In genomic region chr11:114280696-114281095, GRCh38 we compare ENCODE assay signal across 8 cellular contexts. TPM values are rescaled to one million over a fixed set of nuclear protein-coding genes. Genes with fewer than 3 reads are reported as not detected.
DNase-seq lines count a peak whose midpoint lies in the region; ATAC-seq and TF ChIP-seq lines count a peak whose summit lies in the region.

No MANE protein-coding gene starts in this region.

- peak overlapping the region in 2 of 3 donors; percentile 50 to 61 for H3K9ac ChIP-seq in skeletal muscle tissue (ENCODE audit: low read depth in 1 of 3, low read length in 3 of 3)

- H3K27me3 ChIP-seq in left ventricle myocardium inferior (ENCODE audit: low read depth) (peaks cover 10% of the 10 kb centered on the region), skeletal muscle tissue (ENCODE audit: control insufficient read depth in 3 of 3, insufficient read depth in 3 of 3, low read length in 3 of 3) (no peaks in the 10 kb centered on the region)

- H3K36me3 ChIP-seq in left ventricle myocardium inferior (no peaks in the 10 kb centered on the region), skeletal muscle tissue (ENCODE audit: control insufficient read depth in 3 of 3, insufficient read depth in 3 of 3, low read length in 3 of 3) (no peaks in the 10 kb centered on the region)

- no peak overlapping the region for H3K4me3 Mint-ChIP-seq in activated naive CD4-positive, alpha-beta T cell treated with anti-CD3 and anti-CD28 coated beads, Interleukin-2, amount 10 ng/mL, durations not matched to agents 7 days and 5 days

- H3K4me3 ChIP-seq in WI38 (ENCODE audit: low read depth, low read length), result no peak overlapping the region
- H3K4me3 ChIP-seq in left ventricle myocardium inferior, result no peak overlapping the region
- peak overlapping the region in 1 of 3 donors; percentile 6 for H3K4me3 ChIP-seq in skeletal muscle tissue (ENCODE audit: low read length in 3 of 3)

- peak; percentile 48 for DNase-seq in activated naive CD4-positive, alpha-beta T cell treated with anti-CD3 and anti-CD28 coated beads, Interleukin-2, amount 10 ng/mL, durations not matched to agents 7 days and 5 days
- DNase-seq in activated naive CD4-positive, alpha-beta T cell treated with Interleukin-2 at 50 U/mL for 16 hours, result no peak
- DNase-seq in NCI-H2029 (lab: John Stamatoyannopoulos, UW), result peak; percentile 65
- peak; percentile 48 for DNase-seq in left ventricle myocardium inferior
- no peak for DNase-seq in NCI-H187 treated with DMSO at 0.1 percent for 48 hours (lab: John Stamatoyannopoulos, UW)

- H3K9me3 Mint-ChIP-seq in activated naive CD4-positive, alpha-beta T cell treated with anti-CD3 and anti-CD28 coated beads, Interleukin-2, amount 10 ng/mL, durations not matched to agents 7 days and 5 days, result no peaks in the 10 kb centered on the region

- peaks cover 23% of the 10 kb centered on the region for H3K27me3 Mint-ChIP-seq in activated naive CD4-positive, alpha-beta T cell treated with anti-CD3 and anti-CD28 coated beads, Interleukin-2, amount 10 ng/mL, durations not matched to agents 7 days and 5 days

- peak; percentile 64 for TF ChIP-seq CTCF in WI38 (IDR thresholded peaks at IDR 0.05; ENCODE audit: low read depth, low read length)
- TF ChIP-seq CTCF in left ventricle myocardium inferior (IDR thresholded peaks at IDR 0.05; ENCODE audit: borderline replicate concordance), result peak; percentile 71

- H3K9me3 ChIP-seq in left ventricle myocardium inferior (replicated peaks) (no peaks in the 10 kb centered on the region), skeletal muscle tissue (ENCODE audit: control insufficient read depth in 3 of 3, low read length in 3 of 3) (no peaks in the 10 kb centered on the region)

- peaks cover 25% of the 10 kb centered on the region for H3K4me1 ChIP-seq in left ventricle myocardium inferior
- peaks cover 13 to 25% (median 14%) of the 10 kb centered on the region in 3 donors for H3K4me1 ChIP-seq in skeletal muscle tissue (ENCODE audit: control insufficient read depth in 3 of 3, insufficient read depth in 3 of 3, low read length in 3 of 3)

- H3K27ac ChIP-seq in left ventricle myocardium inferior (replicated peaks), result peak overlapping the region; percentile 4
- H3K27ac ChIP-seq in skeletal muscle tissue (ENCODE audit: low read depth, low read length), result peak overlapping the region; percentile 31

- H3K4me1 Mint-ChIP-seq in activated naive CD4-positive, alpha-beta T cell treated with anti-CD3 and anti-CD28 coated beads, Interleukin-2, amount 10 ng/mL, durations not matched to agents 7 days and 5 days, result no peaks in the 10 kb centered on the region

- no peak overlapping the region for H3K27ac Mint-ChIP-seq in activated naive CD4-positive, alpha-beta T cell treated with anti-CD3 and anti-CD28 coated beads, Interleukin-2, amount 10 ng/mL, durations not matched to agents 7 days and 5 days

- intact Hi-C loops in left ventricle myocardium inferior (cut with micrococcal nuclease), result no loop called here

- CTCF ChIA-PET in activated naive CD4-positive, alpha-beta T cell treated with anti-CD3 and anti-CD28 coated beads, Interleukin-2, amount 10 ng/mL, durations not matched to agents 7 days and 5 days (lab: Charles Lee), result interaction anchor here (0.5 to 1.6 kb wide), 7 partner anchors 9 to 1329 kb away, joined by 3 to 11 read pairs (median 4); no protein-coding TSS in a partner anchor

- no peaks in the 10 kb centered on the region for H3K36me3 Mint-ChIP-seq in activated naive CD4-positive, alpha-beta T cell treated with anti-CD3 and anti-CD28 coated beads, Interleukin-2, amount 10 ng/mL, durations not matched to agents 7 days and 5 days

- no peak for ATAC-seq in HG03095 (IDR thresholded peaks at IDR 0.05; ENCODE audit: unreplicated experiment)

RNA-seq across cellular contexts. Expression of gene NNMT, which starts 15.5 kb away (rescaled TPM):
- total RNA-seq in left ventricle myocardium inferior (32.6 TPM), skeletal muscle tissue (87.2 TPM)

Comparison
In these comparisons a context has a peak if more than half of its experiments do, and no peak if none do; other contexts are left out.
1. DNase-seq: peak in activated naive CD4-positive, alpha-beta T cell treated with anti-CD3 and anti-CD28 coated beads, Interleukin-2, amount 10 ng/mL, durations not matched to agents 7 days and 5 days (single experiment), NCI-H2029 (single experiment) and left ventricle myocardium inferior (single experiment); none in activated naive CD4-positive, alpha-beta T cell treated with Interleukin-2 at 50 U/mL for 16 hours (single experiment) and NCI-H187 treated with DMSO at 0.1 percent for 48 hours (single experiment).